In genomic region chr2:31729442-31730092, GRCh38 we compare ENCODE assay signal across 1 cellular context.
TF ChIP-seq lines count a peak whose summit lies in the region.

No MANE protein-coding gene starts in this region.

TF ChIP-seq in HepG2, 621 proteins besides CTCF, POLR2A, EP300 and RAD21 (continued from another document):
- TF ChIP-seq ZNF556 (CRISPR knock-in tag; IDR thresholded peaks at IDR 0.05; ENCODE audit: borderline replicate concordance) (0 out of 2 replicates have a peak, but pooled peaks have one; percentile 26), ZNF788 (CRISPR knock-in tag; IDR thresholded peaks at IDR 0.05; ENCODE audit: borderline replicate concordance) (0 out of 2 replicates have a peak, but pooled peaks have one; percentile 30), STAG1 (CRISPR knock-in tag; IDR thresholded peaks at IDR 0.05) (peak; percentile 73), LCORL (IDR thresholded peaks at IDR 0.05) (no peak), LCORL (CRISPR knock-in tag; IDR thresholded peaks at IDR 0.05) (peak; percentile 15; the same call in 1 of the 2 replicates), BCL6 (CRISPR knock-in tag; IDR thresholded peaks at IDR 0.05) (no peak), THAP11 (CRISPR knock-in tag; IDR thresholded peaks at IDR 0.05) (0 out of 2 replicates have a peak, but pooled peaks have one; percentile 31), TIGD3 (CRISPR knock-in tag; IDR thresholded peaks at IDR 0.05; ENCODE audit: borderline replicate concordance) (no peak), HOMEZ (CRISPR knock-in tag; IDR thresholded peaks at IDR 0.05; ENCODE audit: low read depth) (0 out of 2 replicates have a peak, but pooled peaks have one; percentile 46), FOXK1 (CRISPR knock-in tag; IDR thresholded peaks at IDR 0.05; ENCODE audit: borderline replicate concordance, low read depth) (peak; percentile 44; the same call in 1 of the 2 replicates), ZNF605 (CRISPR knock-in tag; IDR thresholded peaks at IDR 0.05) (0 out of 2 replicates have a peak, but pooled peaks have one; percentile 27), FOSL2 (CRISPR knock-in tag; IDR thresholded peaks at IDR 0.05) (0 out of 2 replicates have a peak, but pooled peaks have one; percentile 11), ZMYM4 (CRISPR knock-in tag; IDR thresholded peaks at IDR 0.05) (peak; percentile 70), REL (CRISPR knock-in tag; conservative IDR thresholded peaks at IDR 0.05) (no peak), ETV6 (CRISPR knock-in tag; conservative IDR thresholded peaks at IDR 0.05) (no peak), NBN (conservative IDR thresholded peaks at IDR 0.05) (no peak)
